Comparison of ENCODE assay signal across 17 cellular contexts in the genomic region with DNA sequence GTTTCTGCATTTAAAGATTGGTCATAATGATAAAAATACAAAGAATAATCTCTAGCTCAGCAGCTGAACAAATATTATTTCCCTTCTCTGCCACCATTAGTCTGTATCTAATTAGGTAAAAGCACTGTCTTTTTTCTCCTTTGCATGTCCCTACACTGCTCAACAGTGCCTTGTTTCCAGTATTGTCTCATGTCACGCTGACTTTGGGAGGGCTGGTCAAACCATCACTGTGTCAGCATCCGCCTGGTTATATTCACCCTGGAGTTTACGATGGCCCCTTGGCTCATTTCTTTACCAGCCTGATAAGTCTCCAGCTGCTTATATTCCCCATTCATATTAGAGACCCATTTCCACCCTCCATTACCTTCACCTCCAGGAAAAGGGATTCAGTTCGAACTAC.
"Had no signal": no experiment of that assay in that cellular context is flagged by ENCODE, and none has a peak within 500 bp of the region (broad histone marks: within the 10 kb centered on the region; RNA-seq: fewer than 3 reads in every experiment).

No MANE protein-coding gene starts in this region.

- H3K4me1 Mint-ChIP-seq: stimulated activated effector memory CD8-positive, alpha-beta T cell treated with anti-CD3 and anti-CD28 coated beads, Interleukin-12 subunit alpha, Interleukin-12 subunit beta, amount 100 ng/mL, for 72 hours had no signal

- H3K27ac ChIP-seq: lower lobe of right lung, neutrophil, parathyroid adenoma, right lobe of liver, stomach, tibial artery had no signal

- H3K9me3 Mint-ChIP-seq: natural killer cell treated with Interleukin-12 subunit alpha and Interleukin-12 subunit beta and Interleukin-15 and Interleukin-18, amount 100 ng/mL, for 72 hours; neural crest cell; stimulated activated effector memory CD8-positive, alpha-beta T cell treated with anti-CD3 and anti-CD28 coated beads, Interleukin-12 subunit alpha, Interleukin-12 subunit beta, amount 100 ng/mL, for 72 hours; type B pancreatic cell had no signal

- H3K27ac Mint-ChIP-seq: natural killer cell treated with Interleukin-12 subunit alpha and Interleukin-12 subunit beta and Interleukin-15 and Interleukin-18, amount 100 ng/mL, for 72 hours; progenitor cell of endocrine pancreas; stimulated activated effector memory CD8-positive, alpha-beta T cell treated with anti-CD3 and anti-CD28 coated beads, Interleukin-12 subunit alpha, Interleukin-12 subunit beta, amount 100 ng/mL, for 72 hours; type B pancreatic cell had no signal

- H3K4me3 Mint-ChIP-seq: natural killer cell treated with Interleukin-12 subunit alpha and Interleukin-12 subunit beta and Interleukin-15 and Interleukin-18, amount 100 ng/mL, for 72 hours; neural crest cell; stimulated activated effector memory CD8-positive, alpha-beta T cell treated with anti-CD3 and anti-CD28 coated beads, Interleukin-12 subunit alpha, Interleukin-12 subunit beta, amount 100 ng/mL, for 72 hours; type B pancreatic cell had no signal

- H3K4me1 ChIP-seq: lower lobe of right lung, parathyroid adenoma, right lobe of liver, stomach had no signal

- H3K9me3 ChIP-seq: lower lobe of right lung, neutrophil, right lobe of liver, stomach, tibial artery had no signal

- H3K4me3 ChIP-seq: lower lobe of right lung, right lobe of liver, stomach, tibial artery had no signal

- DNase-seq: cortex of kidney; effector CD4-positive, alpha-beta T cell; left ventricle myocardium superior; lower lobe of right lung; right lobe of liver; stimulated activated CD4-positive, alpha-beta T cell treated with anti-CD3 and anti-CD28 coated beads, Interleukin-2, amount 100 ng/mL, for 24 hours; stimulated activated CD4-positive, alpha-beta T cell treated with anti-CD3 and anti-CD28 coated beads, Interleukin-4, amount 100 ng/mL, for 24 hours; stimulated activated naive CD4-positive, alpha-beta T cell treated with Interleukin-2 at 50 U/mL for 16 hours; stomach; tibial artery had no signal

- H3K27me3 ChIP-seq: right lobe of liver, stomach, tibial artery had no signal

- H3K36me3 ChIP-seq: lower lobe of right lung, neutrophil, right lobe of liver, stomach had no signal

- H3K27me3 Mint-ChIP-seq: natural killer cell treated with Interleukin-12 subunit alpha and Interleukin-12 subunit beta and Interleukin-15 and Interleukin-18, amount 100 ng/mL, for 72 hours; progenitor cell of endocrine pancreas had no signal

- H3K36me3 Mint-ChIP-seq: natural killer cell treated with Interleukin-12 subunit alpha and Interleukin-12 subunit beta and Interleukin-15 and Interleukin-18, amount 100 ng/mL, for 72 hours; stimulated activated effector memory CD8-positive, alpha-beta T cell treated with anti-CD3 and anti-CD28 coated beads, Interleukin-12 subunit alpha, Interleukin-12 subunit beta, amount 100 ng/mL, for 72 hours; type B pancreatic cell had no signal
